ENCODE assay signal across 29 cellular contexts in the genomic region with DNA sequence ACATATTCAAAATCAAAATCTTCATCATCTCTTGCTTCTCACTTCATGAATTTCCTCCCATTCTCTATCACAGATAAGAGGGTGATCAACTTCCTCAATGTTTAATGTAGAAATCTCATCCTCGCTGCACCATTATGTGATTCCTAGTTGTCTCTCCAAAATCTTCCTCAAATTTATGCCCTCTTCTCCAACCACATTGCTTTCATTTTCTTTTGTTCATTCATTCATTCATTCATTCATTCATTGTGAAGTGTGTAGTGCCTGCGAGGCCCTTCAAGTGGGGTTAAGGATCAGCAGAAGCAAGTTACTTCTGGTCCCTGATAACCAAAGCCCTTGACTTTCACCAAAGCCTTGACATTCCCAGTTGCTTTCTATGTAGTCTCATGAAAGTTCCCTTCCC.
"Had no signal": no experiment of that assay in that cellular context is flagged by ENCODE, and none has a peak within 500 bp of the region (broad histone marks: within the 10 kb centered on the region; RNA-seq: fewer than 3 reads in every experiment).

No MANE protein-coding gene starts in this region.

- H3K4me1 ChIP-seq: colonic mucosa, gastroesophageal sphincter had no signal

- H3K36me3 ChIP-seq: colonic mucosa, esophagus muscularis mucosa, esophagus squamous epithelium, gastrocnemius medialis, gastroesophageal sphincter, heart left ventricle, heart right ventricle had no signal

- FAIRE-seq: colon, endometrium, endothelial cell of umbilical vein, frontal cortex had no signal

- ATAC-seq: effector memory CD8-positive, alpha-beta T cell; esophagus mucosa; foreskin keratinocyte; gastrocnemius medialis; gastroesophageal sphincter; heart left ventricle; heart right ventricle had no signal

- H3K4me3 Mint-ChIP-seq: dendritic cell treated with granulocyte-macrophage colony-stimulating factor and Interleukin-4, amounts not matched to agents 40 ng/mL and 50 ng/mL, for 4 days; effector memory CD8-positive, alpha-beta T cell; endodermal cell had no signal

- H3K27me3 Mint-ChIP-seq: dendritic cell treated with granulocyte-macrophage colony-stimulating factor and Interleukin-4, amounts not matched to agents 40 ng/mL and 50 ng/mL, for 4 days; effector memory CD8-positive, alpha-beta T cell had no signal

- DNase-seq: colonic mucosa; cortex of kidney; dermis blood vessel endothelial cell; dorsolateral prefrontal cortex; effector CD4-positive, alpha-beta T cell; effector CD8-positive, alpha-beta T cell; effector memory CD4-positive, alpha-beta T cell; effector memory CD8-positive, alpha-beta T cell; endodermal cell; erythroblast; esophagus squamous epithelium; foreskin fibroblast; foreskin keratinocyte; foreskin melanocyte; gastrocnemius medialis; glutamatergic neuron; head of caudate nucleus; heart left ventricle; heart right ventricle had no signal

- H3K9me3 ChIP-seq: colonic mucosa, esophagus muscularis mucosa, esophagus squamous epithelium, gastrocnemius medialis had no signal

- H3K27me3 ChIP-seq: colonic mucosa, dorsolateral prefrontal cortex, esophagus muscularis mucosa, esophagus squamous epithelium, foreskin keratinocyte, gastrocnemius medialis, gastroesophageal sphincter, heart left ventricle, heart right ventricle had no signal

- H3K4me3 ChIP-seq: colonic mucosa, coronary artery, dorsolateral prefrontal cortex, esophagus muscularis mucosa, esophagus squamous epithelium, gastrocnemius medialis, gastroesophageal sphincter, heart left ventricle, heart right ventricle had no signal

- H3K27ac Mint-ChIP-seq: dendritic cell treated with granulocyte-macrophage colony-stimulating factor and Interleukin-4, amounts not matched to agents 40 ng/mL and 50 ng/mL, for 4 days; endodermal cell had no signal

- H3K4me1 Mint-ChIP-seq: endodermal cell had no signal

- H3K27ac ChIP-seq: colonic mucosa, coronary artery, dorsolateral prefrontal cortex, epithelial cell of prostate, esophagus muscularis mucosa, esophagus squamous epithelium, foreskin keratinocyte, gastrocnemius medialis, gastroesophageal sphincter, heart left ventricle, heart right ventricle had no signal
